ENCODE assay signal across 12 cellular contexts in the genomic region with DNA sequence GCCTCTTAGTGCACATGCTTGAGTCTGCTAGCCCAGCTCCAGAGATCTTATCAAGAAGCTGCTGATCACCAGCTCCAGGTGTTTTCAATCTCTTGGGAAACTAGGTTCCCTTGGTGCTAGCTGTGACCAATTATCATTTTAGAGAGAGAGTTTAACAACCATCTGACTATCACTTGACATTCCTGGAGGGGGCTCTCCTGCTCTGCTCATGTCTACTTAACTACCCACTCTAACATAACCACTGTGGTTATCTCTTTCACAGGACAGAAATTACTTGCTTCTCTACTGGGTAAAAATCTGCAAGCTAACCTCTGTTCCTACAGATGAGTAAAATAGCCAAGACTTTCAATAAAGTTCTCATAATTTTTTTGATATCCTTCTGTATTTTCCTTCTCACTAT.
DNase-seq lines count a peak whose midpoint lies in the region; ATAC-seq and TF ChIP-seq lines count a peak whose summit lies in the region.
"Had no signal": no experiment of that assay in that cellular context is flagged by ENCODE, and none has a peak within 500 bp of the region (broad histone marks: within the 10 kb centered on the region; RNA-seq: fewer than 3 reads in every experiment).

No MANE protein-coding gene starts in this region.

- peak; percentile 40 for DNase-seq in DMS 273 (lab: John Stamatoyannopoulos, UW; ENCODE audit: unreplicated experiment)
- DNase-seq in DMS 273 treated with DMSO at 0.1 percent for 48 hours (lab: John Stamatoyannopoulos, UW), result no peak
- peak; percentile 79 for DNase-seq in NCI-H2171 treated with DMSO at 0.1 percent for 48 hours (lab: John Stamatoyannopoulos, UW)
- peak; percentile 9 for DNase-seq in fibroblast of villous mesenchyme (ENCODE audit: low read depth)
- DNase-seq in cerebellar cortex (ENCODE audit: low spot score), result no peak
- DNase-seq: 8988T, NCI-H226 had no signal

- ATAC-seq in GM19438 (IDR thresholded peaks at IDR 0.05; ENCODE audit: low read depth, unreplicated experiment) (peak; percentile 68), HG03097 (IDR thresholded peaks at IDR 0.05; ENCODE audit: low FRiP score, unreplicated experiment) (no peak), GM18511 (IDR thresholded peaks at IDR 0.05; ENCODE audit: unreplicated experiment) (no peak)

- peak; percentile 21 for TF ChIP-seq CTCF in fibroblast of villous mesenchyme (IDR thresholded peaks at IDR 0.05; ENCODE audit: insufficient read depth, low read depth, low read length)

- H3K4me3 ChIP-seq in fibroblast of villous mesenchyme (ENCODE audit: low read depth, low read length), result no peak overlapping the region
- H3K4me3 ChIP-seq: breast epithelium, prostate gland had no signal

Comparison
In these comparisons a context has a peak if more than half of its experiments do, and no peak if none do; other contexts are left out.
1. DNase-seq: peak in DMS 273 (single experiment), NCI-H2171 treated with DMSO at 0.1 percent for 48 hours (single experiment) and fibroblast of villous mesenchyme (single experiment); none in DMS 273 treated with DMSO at 0.1 percent for 48 hours (single experiment) and cerebellar cortex (single experiment).